25 cellular contexts compared by ENCODE assay signal in genomic region chr10:7314068-7314646, GRCh38.
A peak's percentile ranks its signal among the peaks of the same experiment; 100 is the strongest.
DNase-seq lines count a peak whose midpoint lies in the region; ATAC-seq and TF ChIP-seq lines count a peak whose summit lies in the region.
"Had no signal": no experiment of that assay in that cellular context is flagged by ENCODE, and none has a peak within 500 bp of the region (broad histone marks: within the 10 kb centered on the region; RNA-seq: fewer than 3 reads in every experiment).

No MANE protein-coding gene starts in this region.

- no peaks in the 10 kb centered on the region for H3K27me3 Mint-ChIP-seq in activated CD4-positive, alpha-beta memory T cell treated with anti-CD3 and anti-CD28 coated beads for 36 hours
- no peaks in the 10 kb centered on the region for H3K27me3 Mint-ChIP-seq in activated CD4-positive, alpha-beta memory T cell treated with anti-CD3 and anti-CD28 coated beads, Interleukin-2, amount 10 ng/mL, durations not matched to agents 7 days and 5 days
- H3K27me3 Mint-ChIP-seq in CD4-positive, CD25-positive, alpha-beta regulatory T cell = no peaks in the 10 kb centered on the region
- H3K27me3 Mint-ChIP-seq in activated T-helper 17 cell treated with anti-CD3 and anti-CD28 coated beads, Interleukin-2, amount 50 U/mL, for 72 hours = no peaks in the 10 kb centered on the region
- H3K27me3 Mint-ChIP-seq in memory B cell = no peaks in the 10 kb centered on the region
- H3K27me3 Mint-ChIP-seq: activated naive CD8-positive, alpha-beta T cell treated with anti-CD3 and anti-CD28 coated beads, Interleukin-2, amount 10 ng/mL, durations not matched to agents 7 days and 5 days had no signal

- H3K9me3 ChIP-seq in CD4-positive, CD25-positive, alpha-beta regulatory T cell (ENCODE audit: control insufficient read depth in 2 of 2, low read length in 2 of 2) = no peaks in the 10 kb centered on the region
- H3K9me3 ChIP-seq in mucosa of descending colon (no peaks in the 10 kb centered on the region), lower lobe of right lung (no peaks in the 10 kb centered on the region)
- H3K9me3 ChIP-seq: body of pancreas, prostate gland, SJSA1, thoracic aorta had no signal

- no peaks in the 10 kb centered on the region for H3K27me3 ChIP-seq in CD4-positive, CD25-positive, alpha-beta regulatory T cell (ENCODE audit: control insufficient read depth, insufficient read depth, low read length)
- H3K27me3 ChIP-seq in lower lobe of right lung (ENCODE audit: low read depth) = no peaks in the 10 kb centered on the region
- H3K27me3 ChIP-seq: body of pancreas, SJSA1 had no signal

- H3K4me3 Mint-ChIP-seq in activated CD4-positive, alpha-beta memory T cell treated with anti-CD3 and anti-CD28 coated beads for 36 hours = peak overlapping the region; percentile 8
- H3K4me3 Mint-ChIP-seq in activated CD4-positive, alpha-beta memory T cell treated with anti-CD3 and anti-CD28 coated beads, Interleukin-2, amount 10 ng/mL, durations not matched to agents 7 days and 5 days = no peak overlapping the region
- H3K4me3 Mint-ChIP-seq in CD4-positive, CD25-positive, alpha-beta regulatory T cell = no peak overlapping the region
- H3K4me3 Mint-ChIP-seq in activated T-helper 17 cell treated with anti-CD3 and anti-CD28 coated beads, Interleukin-2, amount 50 U/mL, for 72 hours = peak overlapping the region; percentile 73
- H3K4me3 Mint-ChIP-seq in memory B cell = no peak overlapping the region
- H3K4me3 Mint-ChIP-seq: activated naive CD8-positive, alpha-beta T cell treated with anti-CD3 and anti-CD28 coated beads, Interleukin-2, amount 10 ng/mL, durations not matched to agents 7 days and 5 days; endodermal cell; WTC11 had no signal

- CTCF ChIA-PET in activated CD4-positive, alpha-beta memory T cell treated with anti-CD3 and anti-CD28 coated beads for 36 hours (lab: Charles Lee) = no interaction called here
- CTCF ChIA-PET in activated CD4-positive, alpha-beta memory T cell treated with anti-CD3 and anti-CD28 coated beads, Interleukin-2, amount 10 ng/mL, durations not matched to agents 7 days and 5 days (lab: Charles Lee) = no interaction called here

- H3K4me1 ChIP-seq in CD4-positive, CD25-positive, alpha-beta regulatory T cell (ENCODE audit: control insufficient read depth, insufficient read depth, low read length, poor library complexity, severe bottlenecking) = peaks cover 1% of the 10 kb centered on the region
- H3K4me1 ChIP-seq in mucosa of descending colon (ENCODE audit: low read depth) (no peaks in the 10 kb centered on the region), lower lobe of right lung (peaks cover 10% of the 10 kb centered on the region)
- H3K4me1 ChIP-seq: SJSA1 had no signal

- POLR2A ChIA-PET in activated CD4-positive, alpha-beta memory T cell treated with anti-CD3 and anti-CD28 coated beads for 36 hours (lab: Charles Lee) = interaction anchor here (1.1 kb wide), 1 partner anchor 45 kb away, joined by 4 read pairs; no protein-coding TSS in a partner anchor
- POLR2A ChIA-PET in activated CD4-positive, alpha-beta memory T cell treated with anti-CD3 and anti-CD28 coated beads, Interleukin-2, amount 10 ng/mL, durations not matched to agents 7 days and 5 days (lab: Charles Lee) = no interaction called here

- no peaks in the 10 kb centered on the region for H3K36me3 ChIP-seq in CD4-positive, CD25-positive, alpha-beta regulatory T cell (ENCODE audit: control insufficient read depth, insufficient read depth, low read length)
- H3K36me3 ChIP-seq in mucosa of descending colon (ENCODE audit: low read depth) = no peaks in the 10 kb centered on the region
- no peaks in the 10 kb centered on the region for H3K36me3 ChIP-seq in lower lobe of right lung
- H3K36me3 ChIP-seq: prostate gland, SJSA1, thoracic aorta had no signal

- ATAC-seq in CD4-positive, CD25-positive, alpha-beta regulatory T cell (ENCODE audit: low read depth in 2 of 2) = no peak
- ATAC-seq in activated T-helper 17 cell treated with anti-CD3 and anti-CD28 coated beads, Interleukin-2, amount 50 U/mL, for 72 hours (replicated peaks) = peak; percentile 82
- ATAC-seq in memory B cell (ENCODE audit: low read depth) = no peak
- ATAC-seq in mucosa of descending colon = no peak
- ATAC-seq in GM21723 (IDR thresholded peaks at IDR 0.05; ENCODE audit: unreplicated experiment) = no peak
- ATAC-seq in lower lobe of right lung = no peak
- ATAC-seq: body of pancreas, left colon, Panc1, WTC11 had no signal

- TF ChIP-seq CTCF in mucosa of descending colon (IDR thresholded peaks at IDR 0.05) (no peak), lower lobe of right lung (IDR thresholded peaks at IDR 0.05) (no peak)

- H3K4me1 Mint-ChIP-seq in activated CD4-positive, alpha-beta memory T cell treated with anti-CD3 and anti-CD28 coated beads for 36 hours (ENCODE audit: low read depth) = peaks cover 53% of the 10 kb centered on the region
- H3K4me1 Mint-ChIP-seq in activated CD4-positive, alpha-beta memory T cell treated with anti-CD3 and anti-CD28 coated beads, Interleukin-2, amount 10 ng/mL, durations not matched to agents 7 days and 5 days = peaks cover 38% of the 10 kb centered on the region
- H3K4me1 Mint-ChIP-seq in CD4-positive, CD25-positive, alpha-beta regulatory T cell = peaks cover 24 to 47% (median 43%) of the 10 kb centered on the region in 4 donors
- peaks cover 45% of the 10 kb centered on the region for H3K4me1 Mint-ChIP-seq in activated T-helper 17 cell treated with anti-CD3 and anti-CD28 coated beads, Interleukin-2, amount 50 U/mL, for 72 hours
- peaks cover 25% of the 10 kb centered on the region for H3K4me1 Mint-ChIP-seq in memory B cell
- H3K4me1 Mint-ChIP-seq: endodermal cell had no signal

- H3K27ac Mint-ChIP-seq in activated CD4-positive, alpha-beta memory T cell treated with anti-CD3 and anti-CD28 coated beads for 36 hours = peak overlapping the region; percentile 47
- H3K27ac Mint-ChIP-seq in activated CD4-positive, alpha-beta memory T cell treated with anti-CD3 and anti-CD28 coated beads, Interleukin-2, amount 10 ng/mL, durations not matched to agents 7 days and 5 days = no peak overlapping the region
- H3K27ac Mint-ChIP-seq in CD4-positive, CD25-positive, alpha-beta regulatory T cell = peak overlapping the region; percentile 34 to 81 (median 51)
- peak overlapping the region; percentile 92 for H3K27ac Mint-ChIP-seq in activated T-helper 17 cell treated with anti-CD3 and anti-CD28 coated beads, Interleukin-2, amount 50 U/mL, for 72 hours
- peak overlapping the region; percentile 72 for H3K27ac Mint-ChIP-seq in memory B cell
- H3K27ac Mint-ChIP-seq: endodermal cell had no signal

- DNase-seq in activated CD4-positive, alpha-beta memory T cell treated with anti-CD3 and anti-CD28 coated beads for 36 hours = peak; percentile 52
- DNase-seq in activated CD4-positive, alpha-beta memory T cell treated with anti-CD3 and anti-CD28 coated beads, Interleukin-2, amount 10 ng/mL, durations not matched to agents 7 days and 5 days = no peak
- no peak for DNase-seq in CD4-positive, CD25-positive, alpha-beta regulatory T cell
- no peak for DNase-seq in memory B cell (ENCODE audit: low spot score in 2 of 2)
- no peak for DNase-seq in mucosa of descending colon
- DNase-seq in lower lobe of right lung = no peak
- DNase-seq: activated naive CD8-positive, alpha-beta T cell treated with anti-CD3 and anti-CD28 coated beads, Interleukin-2, amount 10 ng/mL, durations not matched to agents 7 days and 5 days; body of pancreas; C1 segment of cervical spinal cord; endodermal cell; HCEC 1CT; Karpas-422; left colon; midbrain; NCI-H1092; NCI-H2081; NCI-H446 had no signal

- no peak overlapping the region for H3K27ac ChIP-seq in CD4-positive, CD25-positive, alpha-beta regulatory T cell (ENCODE audit: insufficient read depth, low read length, poor library complexity, severe bottlenecking)
- no peak overlapping the region for H3K27ac ChIP-seq in lower lobe of right lung
- H3K27ac ChIP-seq: body of pancreas, prostate gland, SJSA1, skin epidermis, thoracic aorta had no signal

- H3K36me3 Mint-ChIP-seq in activated CD4-positive, alpha-beta memory T cell treated with anti-CD3 and anti-CD28 coated beads for 36 hours = peaks cover 3% of the 10 kb centered on the region
- H3K36me3 Mint-ChIP-seq in activated CD4-positive, alpha-beta memory T cell treated with anti-CD3 and anti-CD28 coated beads, Interleukin-2, amount 10 ng/mL, durations not matched to agents 7 days and 5 days (ENCODE audit: low read depth) = peaks cover 5% of the 10 kb centered on the region
- H3K36me3 Mint-ChIP-seq in CD4-positive, CD25-positive, alpha-beta regulatory T cell = no peaks in the 10 kb centered on the region
- H3K36me3 Mint-ChIP-seq in activated T-helper 17 cell treated with anti-CD3 and anti-CD28 coated beads, Interleukin-2, amount 50 U/mL, for 72 hours (ENCODE audit: low read depth) = peaks cover 18% of the 10 kb centered on the region
- peaks cover 1% of the 10 kb centered on the region for H3K36me3 Mint-ChIP-seq in memory B cell
- H3K36me3 Mint-ChIP-seq: WTC11 had no signal

- H3K9me3 Mint-ChIP-seq in activated CD4-positive, alpha-beta memory T cell treated with anti-CD3 and anti-CD28 coated beads for 36 hours = no peaks in the 10 kb centered on the region
- H3K9me3 Mint-ChIP-seq in activated CD4-positive, alpha-beta memory T cell treated with anti-CD3 and anti-CD28 coated beads, Interleukin-2, amount 10 ng/mL, durations not matched to agents 7 days and 5 days = no peaks in the 10 kb centered on the region
- H3K9me3 Mint-ChIP-seq in CD4-positive, CD25-positive, alpha-beta regulatory T cell = no peaks in the 10 kb centered on the region
- H3K9me3 Mint-ChIP-seq in activated T-helper 17 cell treated with anti-CD3 and anti-CD28 coated beads, Interleukin-2, amount 50 U/mL, for 72 hours = no peaks in the 10 kb centered on the region
- no peaks in the 10 kb centered on the region for H3K9me3 Mint-ChIP-seq in memory B cell
- H3K9me3 Mint-ChIP-seq: activated naive CD8-positive, alpha-beta T cell treated with anti-CD3 and anti-CD28 coated beads, Interleukin-2, amount 10 ng/mL, durations not matched to agents 7 days and 5 days; endodermal cell; WTC11 had no signal

- intact Hi-C loops in activated CD4-positive, alpha-beta memory T cell treated with anti-CD3 and anti-CD28 coated beads for 36 hours (cut with micrococcal nuclease) = loop anchor here (1.0 kb wide), 2 partner anchors 45 to 57 kb away; no protein-coding TSS in a partner anchor
- intact Hi-C loops in mucosa of descending colon (cut with DNase I, micrococcal nuclease) = no loop called here
- intact Hi-C loops in lower lobe of right lung (cut with DNase I) = no loop called here

- H3K4me3 ChIP-seq in CD4-positive, CD25-positive, alpha-beta regulatory T cell (ENCODE audit: low read depth, low read length) = no peak overlapping the region
- H3K4me3 ChIP-seq in mucosa of descending colon (no peak overlapping the region), lower lobe of right lung (no peak overlapping the region)
- H3K4me3 ChIP-seq: body of pancreas, prostate gland, SJSA1, skin epidermis, thoracic aorta had no signal

Comparison
In these comparisons a context has a peak if more than half of its experiments do, and no peak if none do; other contexts are left out.
1. H3K4me3 Mint-ChIP-seq: peak in activated CD4-positive, alpha-beta memory T cell treated with anti-CD3 and anti-CD28 coated beads for 36 hours (single experiment) and activated T-helper 17 cell treated with anti-CD3 and anti-CD28 coated beads, Interleukin-2, amount 50 U/mL, for 72 hours (single experiment); none in activated CD4-positive, alpha-beta memory T cell treated with anti-CD3 and anti-CD28 coated beads, Interleukin-2, amount 10 ng/mL, durations not matched to agents 7 days and 5 days (single experiment), CD4-positive, CD25-positive, alpha-beta regulatory T cell (0 of 4) and memory B cell (single experiment).